ENCODE assay signal across 21 cellular contexts in the genomic region with DNA sequence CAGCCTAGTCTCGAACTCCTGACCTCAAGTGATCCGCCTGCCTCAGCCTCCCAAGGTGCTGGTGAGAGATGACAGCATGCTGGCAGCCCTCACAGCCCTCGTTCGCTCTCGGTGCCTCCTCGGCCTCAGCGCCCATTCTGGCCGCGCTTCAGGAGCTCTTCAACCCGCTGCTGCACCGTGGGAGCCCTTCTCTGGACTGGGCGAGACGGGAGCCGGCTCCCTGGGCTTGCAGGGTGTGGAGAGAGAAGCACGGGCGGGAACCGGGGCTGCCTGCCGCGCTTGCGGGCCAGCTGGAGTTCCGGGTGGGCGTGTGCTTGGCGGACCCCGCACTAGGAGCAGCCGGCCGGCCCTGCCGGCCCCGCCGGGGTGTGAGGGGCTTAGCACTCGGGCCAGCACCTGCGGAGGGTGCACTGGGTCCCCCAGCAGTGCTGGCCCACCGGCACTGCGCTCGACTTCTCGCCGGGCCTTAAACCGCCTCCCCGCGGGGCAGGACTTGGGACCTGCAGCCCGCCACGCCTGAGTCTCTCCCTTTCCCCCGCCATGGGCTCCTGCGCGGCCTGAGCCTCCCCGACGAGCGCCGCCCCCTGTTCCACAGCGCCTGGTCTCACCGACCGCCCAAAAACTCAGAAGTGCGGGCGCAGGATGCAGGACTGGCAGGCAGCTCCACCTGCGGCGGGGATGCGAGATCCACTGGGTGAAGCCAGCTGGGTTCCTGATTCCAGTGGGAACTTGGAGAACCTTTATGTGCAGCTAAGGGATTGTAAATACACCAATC. TPM values are rescaled to one million over a fixed set of nuclear protein-coding genes. Genes with fewer than 3 reads are reported as not detected.
DNase-seq lines count a peak whose midpoint lies in the region; ATAC-seq and TF ChIP-seq lines count a peak whose summit lies in the region.
"Had no signal": no experiment of that assay in that cellular context is flagged by ENCODE, and none has a peak within 500 bp of the region (broad histone marks: within the 10 kb centered on the region; RNA-seq: fewer than 3 reads in every experiment).

No MANE protein-coding gene starts in this region.

- POLR2A ChIA-PET in activated CD8-positive, alpha-beta T cell treated with anti-CD3 and anti-CD28 coated beads for 36 hours (lab: Charles Lee) = interaction anchor here (0.6 kb wide), 1 partner anchor 12 kb away, joined by 4 read pairs; no protein-coding TSS in a partner anchor
- POLR2A ChIA-PET in activated CD8-positive, alpha-beta T cell treated with anti-CD3 and anti-CD28 coated beads, Interleukin-2, amount 10 ng/mL, durations not matched to agents 7 days and 5 days (lab: Charles Lee) = no interaction called here

- CTCF ChIA-PET in activated CD8-positive, alpha-beta T cell treated with anti-CD3 and anti-CD28 coated beads for 36 hours (lab: Charles Lee) = interaction anchor here (1.1 kb wide), 1 partner anchor 16 kb away, joined by 4 read pairs; no protein-coding TSS in a partner anchor
- CTCF ChIA-PET in activated CD8-positive, alpha-beta T cell treated with anti-CD3 and anti-CD28 coated beads, Interleukin-2, amount 10 ng/mL, durations not matched to agents 7 days and 5 days (lab: Charles Lee) = interaction anchor here (0.6 kb wide), 1 partner anchor 16 kb away, joined by 3 read pairs; no protein-coding TSS in a partner anchor

- no peak for ATAC-seq in activated CD8-positive, alpha-beta T cell treated with anti-CD3 and anti-CD28 coated beads for 36 hours
- no peak for ATAC-seq in activated CD8-positive, alpha-beta T cell treated with anti-CD3 and anti-CD28 coated beads, Interleukin-2, amount 10 ng/mL, durations not matched to agents 7 days and 5 days
- peak; percentile 60 for ATAC-seq in stimulated activated naive CD8-positive, alpha-beta T cell treated with anti-CD3 and anti-CD28 coated beads, Interleukin-15, amount 100 ng/mL, for 72 hours
- ATAC-seq in left lobe of liver = no peak
- ATAC-seq: A549 had no signal

- no peaks in the 10 kb centered on the region for H3K27me3 ChIP-seq in kidney epithelial cell (ENCODE audit: control insufficient read depth, insufficient read depth, low read length)

- no peaks in the 10 kb centered on the region for H3K36me3 ChIP-seq in kidney epithelial cell (ENCODE audit: control insufficient read depth, insufficient read depth, low read length)
- H3K36me3 ChIP-seq: left ventricle myocardium inferior had no signal

- peaks cover 2% of the 10 kb centered on the region for H3K9me3 Mint-ChIP-seq in activated CD8-positive, alpha-beta T cell treated with anti-CD3 and anti-CD28 coated beads for 36 hours
- no peaks in the 10 kb centered on the region for H3K9me3 Mint-ChIP-seq in activated CD8-positive, alpha-beta T cell treated with anti-CD3 and anti-CD28 coated beads, Interleukin-2, amount 10 ng/mL, durations not matched to agents 7 days and 5 days (ENCODE audit: insufficient read depth)
- no peaks in the 10 kb centered on the region for H3K9me3 Mint-ChIP-seq in activated T-helper 2 cell treated with anti-CD3 and anti-CD28 coated beads, Interferon-gamma antibody, Interleukin-2, Interleukin-4, amounts not matched to agents 10 μg/mL and 5 μg/mL and 100 μg/mL, durations not matched to agents 14 hours and 24 hours and 36 hours
- no peaks in the 10 kb centered on the region for H3K9me3 Mint-ChIP-seq in stimulated activated naive CD8-positive, alpha-beta T cell treated with anti-CD3 and anti-CD28 coated beads, Interleukin-15, amount 100 ng/mL, for 72 hours

- no peak overlapping the region for H3K27ac Mint-ChIP-seq in activated CD8-positive, alpha-beta T cell treated with anti-CD3 and anti-CD28 coated beads for 36 hours
- no peak overlapping the region for H3K27ac Mint-ChIP-seq in activated CD8-positive, alpha-beta T cell treated with anti-CD3 and anti-CD28 coated beads, Interleukin-2, amount 10 ng/mL, durations not matched to agents 7 days and 5 days
- no peak overlapping the region for H3K27ac Mint-ChIP-seq in activated T-helper 2 cell treated with anti-CD3 and anti-CD28 coated beads, Interferon-gamma antibody, Interleukin-2, Interleukin-4, amounts not matched to agents 10 μg/mL and 5 μg/mL and 100 μg/mL, durations not matched to agents 14 hours and 24 hours and 36 hours
- H3K27ac Mint-ChIP-seq in stimulated activated naive CD8-positive, alpha-beta T cell treated with anti-CD3 and anti-CD28 coated beads, Interleukin-15, amount 100 ng/mL, for 72 hours = no peak overlapping the region
- H3K27ac Mint-ChIP-seq: brain had no signal

- H3K4me3 Mint-ChIP-seq in activated CD8-positive, alpha-beta T cell treated with anti-CD3 and anti-CD28 coated beads for 36 hours = peak overlapping the region; percentile 24
- H3K4me3 Mint-ChIP-seq in activated CD8-positive, alpha-beta T cell treated with anti-CD3 and anti-CD28 coated beads, Interleukin-2, amount 10 ng/mL, durations not matched to agents 7 days and 5 days = no peak overlapping the region
- H3K4me3 Mint-ChIP-seq in activated T-helper 2 cell treated with anti-CD3 and anti-CD28 coated beads, Interferon-gamma antibody, Interleukin-2, Interleukin-4, amounts not matched to agents 10 μg/mL and 5 μg/mL and 100 μg/mL, durations not matched to agents 14 hours and 24 hours and 36 hours (ENCODE audit: low read depth) = peak overlapping the region; percentile 39
- H3K4me3 Mint-ChIP-seq in stimulated activated naive CD8-positive, alpha-beta T cell treated with anti-CD3 and anti-CD28 coated beads, Interleukin-15, amount 100 ng/mL, for 72 hours = peak overlapping the region; percentile 70 to 77
- H3K4me3 Mint-ChIP-seq: brain had no signal

- H3K4me1 Mint-ChIP-seq in activated CD8-positive, alpha-beta T cell treated with anti-CD3 and anti-CD28 coated beads for 36 hours (ENCODE audit: low read depth) = peaks cover 10% of the 10 kb centered on the region
- H3K4me1 Mint-ChIP-seq in activated CD8-positive, alpha-beta T cell treated with anti-CD3 and anti-CD28 coated beads, Interleukin-2, amount 10 ng/mL, durations not matched to agents 7 days and 5 days (ENCODE audit: low read depth) = peaks cover 8% of the 10 kb centered on the region
- no peaks in the 10 kb centered on the region for H3K4me1 Mint-ChIP-seq in activated T-helper 2 cell treated with anti-CD3 and anti-CD28 coated beads, Interferon-gamma antibody, Interleukin-2, Interleukin-4, amounts not matched to agents 10 μg/mL and 5 μg/mL and 100 μg/mL, durations not matched to agents 14 hours and 24 hours and 36 hours (ENCODE audit: low read depth)
- H3K4me1 Mint-ChIP-seq in stimulated activated naive CD8-positive, alpha-beta T cell treated with anti-CD3 and anti-CD28 coated beads, Interleukin-15, amount 100 ng/mL, for 72 hours = peaks cover 5% of the 10 kb centered on the region
- H3K4me1 Mint-ChIP-seq: brain had no signal

- DNase-seq in activated CD8-positive, alpha-beta T cell treated with anti-CD3 and anti-CD28 coated beads for 36 hours = no peak
- DNase-seq in activated CD8-positive, alpha-beta T cell treated with anti-CD3 and anti-CD28 coated beads, Interleukin-2, amount 10 ng/mL, durations not matched to agents 7 days and 5 days = no peak
- DNase-seq in activated T-helper 2 cell treated with anti-CD3 and anti-CD28 coated beads, Interferon-gamma antibody, Interleukin-2, Interleukin-4, amounts not matched to agents 10 μg/mL and 5 μg/mL and 100 μg/mL, durations not matched to agents 14 hours and 24 hours and 36 hours (ENCODE audit: low spot score) = no peak
- DNase-seq in kidney epithelial cell (ENCODE audit: low read depth) (no peak), left lobe of liver (ENCODE audit: low spot score) (no peak), NCI-H1092 (lab: John Stamatoyannopoulos, UW) (no peak), NCI-H1436 (lab: John Stamatoyannopoulos, UW) (no peak)
- no peak for DNase-seq in stimulated activated naive CD8-positive, alpha-beta T cell treated with anti-CD3 and anti-CD28 coated beads, Interleukin-15, amount 100 ng/mL, for 72 hours
- DNase-seq: activated CD4-positive, CD25-positive, alpha-beta regulatory T cell; activated CD8-positive, alpha-beta memory T cell treated with anti-CD3 and anti-CD28 coated beads, Interleukin-2, amount 50 U/mL, for 4 hours; activated naive CD4-positive, alpha-beta T cell; CD8-positive, alpha-beta memory T cell; DMS79 treated with DMSO at 0.1 percent for 48 hours; left ventricle myocardium inferior; NCI-H1092 treated with DMSO at 0.1 percent for 48 hours; NCI-H510A treated with DMSO at 0.1 percent for 48 hours; occipital lobe; stimulated activated CD4-positive, alpha-beta T cell treated with anti-CD3 and anti-CD28 coated beads, Interleukin-1b, Interleukin-23, amount 100 ng/mL, for 48 hours; substantia nigra had no signal

- no peaks in the 10 kb centered on the region for H3K36me3 Mint-ChIP-seq in activated CD8-positive, alpha-beta T cell treated with anti-CD3 and anti-CD28 coated beads for 36 hours (ENCODE audit: low read depth)
- H3K36me3 Mint-ChIP-seq in activated CD8-positive, alpha-beta T cell treated with anti-CD3 and anti-CD28 coated beads, Interleukin-2, amount 10 ng/mL, durations not matched to agents 7 days and 5 days (ENCODE audit: low read depth) = peaks cover 2% of the 10 kb centered on the region
- H3K36me3 Mint-ChIP-seq in activated T-helper 2 cell treated with anti-CD3 and anti-CD28 coated beads, Interferon-gamma antibody, Interleukin-2, Interleukin-4, amounts not matched to agents 10 μg/mL and 5 μg/mL and 100 μg/mL, durations not matched to agents 14 hours and 24 hours and 36 hours (ENCODE audit: low read depth) = no peaks in the 10 kb centered on the region
- H3K36me3 Mint-ChIP-seq: brain had no signal

- no peak for TF ChIP-seq CTCF in activated CD8-positive, alpha-beta T cell treated with anti-CD3 and anti-CD28 coated beads for 36 hours (IDR thresholded peaks at IDR 0.05)
- TF ChIP-seq CTCF in kidney epithelial cell (IDR thresholded peaks at IDR 0.05; ENCODE audit: insufficient read depth, low read length, poor library complexity, severe bottlenecking) = no peak

- no peaks in the 10 kb centered on the region for H3K27me3 Mint-ChIP-seq in activated CD8-positive, alpha-beta T cell treated with anti-CD3 and anti-CD28 coated beads for 36 hours
- H3K27me3 Mint-ChIP-seq in activated CD8-positive, alpha-beta T cell treated with anti-CD3 and anti-CD28 coated beads, Interleukin-2, amount 10 ng/mL, durations not matched to agents 7 days and 5 days (ENCODE audit: low read depth) = no peaks in the 10 kb centered on the region
- no peaks in the 10 kb centered on the region for H3K27me3 Mint-ChIP-seq in activated T-helper 2 cell treated with anti-CD3 and anti-CD28 coated beads, Interferon-gamma antibody, Interleukin-2, Interleukin-4, amounts not matched to agents 10 μg/mL and 5 μg/mL and 100 μg/mL, durations not matched to agents 14 hours and 24 hours and 36 hours (ENCODE audit: low read depth)
- no peaks in the 10 kb centered on the region for H3K27me3 Mint-ChIP-seq in stimulated activated naive CD8-positive, alpha-beta T cell treated with anti-CD3 and anti-CD28 coated beads, Interleukin-15, amount 100 ng/mL, for 72 hours
- H3K27me3 Mint-ChIP-seq: CD8-positive, alpha-beta memory T cell had no signal

- H3K4me3 ChIP-seq in kidney epithelial cell (ENCODE audit: low read depth, low read length) = peak overlapping the region; percentile 20
- H3K4me3 ChIP-seq: A549, left ventricle myocardium inferior had no signal

- intact Hi-C loops in activated CD8-positive, alpha-beta T cell treated with anti-CD3 and anti-CD28 coated beads for 36 hours (cut with micrococcal nuclease) = no loop called here
- intact Hi-C loops in activated T-helper 2 cell treated with anti-CD3 and anti-CD28 coated beads, Interferon-gamma antibody, Interleukin-2, Interleukin-4, amounts not matched to agents 10 μg/mL and 5 μg/mL and 100 μg/mL, durations not matched to agents 14 hours and 24 hours and 36 hours (cut with micrococcal nuclease) = no loop called here

RNA-seq across cellular contexts. Expression of gene RANBP9, which starts 31.5 kb away (rescaled TPM):
- 10 to 100 TPM; 53.3 to 56.2 TPM for total RNA-seq in activated CD8-positive, alpha-beta T cell treated with anti-CD3 and anti-CD28 coated beads for 36 hours
- total RNA-seq in activated CD8-positive, alpha-beta T cell treated with anti-CD3 and anti-CD28 coated beads, Interleukin-2, amount 10 ng/mL, durations not matched to agents 7 days and 5 days = 10 to 100 TPM; 50.0 to 53.4 TPM
- total RNA-seq in activated T-helper 2 cell treated with anti-CD3 and anti-CD28 coated beads, Interferon-gamma antibody, Interleukin-2, Interleukin-4, amounts not matched to agents 10 μg/mL and 5 μg/mL and 100 μg/mL, durations not matched to agents 14 hours and 24 hours and 36 hours = 50.7 and 55.7 TPM in 2 replicates
- total RNA-seq in kidney epithelial cell (25.7 and 28.6 TPM in 2 replicates), left lobe of liver (15.5 TPM)
